In the genomic region with DNA sequence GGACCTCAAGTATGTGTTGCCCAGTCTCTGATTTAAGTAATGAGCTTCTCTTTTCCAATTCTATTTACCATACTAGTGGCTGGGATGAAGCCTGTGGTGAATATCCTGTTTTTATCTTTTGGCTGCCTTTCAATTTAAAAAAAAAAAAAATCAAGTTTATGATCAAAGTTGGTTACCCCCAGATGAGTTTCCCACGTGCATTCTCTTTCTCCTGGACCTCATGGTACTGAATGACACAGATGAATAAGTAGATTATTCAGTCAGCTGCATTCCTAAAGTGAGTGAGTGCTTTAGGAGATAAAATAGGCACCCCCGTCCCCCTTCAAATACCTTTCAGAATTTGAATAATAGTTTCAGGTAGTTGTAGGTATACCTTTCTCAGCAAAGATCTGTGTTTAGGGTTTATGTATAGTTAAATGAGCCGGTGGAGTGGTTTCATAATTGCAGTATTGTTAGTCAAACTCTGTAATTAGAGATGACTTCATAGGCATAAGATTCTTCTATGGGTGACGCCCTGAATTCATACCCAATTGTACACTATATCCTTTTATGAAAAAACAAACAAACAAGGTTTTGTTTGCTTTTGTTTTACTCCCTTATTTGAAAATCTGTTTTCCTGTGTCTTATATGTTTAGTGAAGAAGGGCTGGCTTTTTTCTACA, we compare ENCODE assay signal across 11 cellular contexts.
DNase-seq lines count a peak whose midpoint lies in the region; ATAC-seq and FAIRE-seq lines count a peak whose summit lies in the region.
"Had no signal": no experiment of that assay in that cellular context is flagged by ENCODE, and none has a peak within 500 bp of the region (broad histone marks: within the 10 kb centered on the region; RNA-seq: fewer than 3 reads in every experiment).

No MANE protein-coding gene starts in this region.

- DNase-seq in EH (ENCODE audit: low read depth) (peak; percentile 64), NCI-H748 (lab: John Stamatoyannopoulos, UW; ENCODE audit: unreplicated experiment) (peak; percentile 59), pons (ENCODE audit: low spot score) (peak; percentile 28), DMS 273 (lab: John Stamatoyannopoulos, UW; ENCODE audit: unreplicated experiment) (no peak)
- DNase-seq in stimulated activated CD4-positive, alpha-beta T cell treated with anti-CD3 and anti-CD28 coated beads, Interleukin-2, amount 100 ng/mL, for 24 hours = no peak
- DNase-seq: endodermal cell, NCI-H446, occipital lobe had no signal

- peak; percentile 51 for FAIRE-seq in colon (lab: Jason Lieb, UNC)

- ATAC-seq in HG02642 (IDR thresholded peaks at IDR 0.05; ENCODE audit: poor library complexity, unreplicated experiment) (no peak), GM21529 (IDR thresholded peaks at IDR 0.05; ENCODE audit: unreplicated experiment) (no peak)

Comparison
In these comparisons a context has a peak if more than half of its experiments do, and no peak if none do; other contexts are left out.
1. DNase-seq: peak in EH (single experiment), NCI-H748 (single experiment) and pons (single experiment); none in stimulated activated CD4-positive, alpha-beta T cell treated with anti-CD3 and anti-CD28 coated beads, Interleukin-2, amount 100 ng/mL, for 24 hours (0 of 2) and DMS 273 (single experiment).